Comparison of ENCODE assay signal across 1 cellular context in genomic region chr17:81199482-81199830, GRCh38.
TF ChIP-seq lines count a peak whose summit lies in the region.

No MANE protein-coding gene starts in this region.

TF ChIP-seq in HepG2, 621 proteins besides CTCF, POLR2A, EP300 and RAD21:
- TF ChIP-seq AGO2 (optimal IDR thresholded peaks at IDR 0.05; ENCODE audit: low read depth, low read length) (peak; percentile 18), TOPORS (CRISPR knock-in tag; IDR thresholded peaks at IDR 0.05) (no peak), BORCS8-MEF2B (CRISPR knock-in tag; IDR thresholded peaks at IDR 0.05) (no peak), RNF219 (CRISPR knock-in tag; IDR thresholded peaks at IDR 0.05) (no peak), DNMT1 (CRISPR knock-in tag; IDR thresholded peaks at IDR 0.05) (0 out of 2 replicates have a peak, but pooled peaks have one; percentile 54), SPEN (CRISPR knock-in tag; IDR thresholded peaks at IDR 0.05; ENCODE audit: low read depth) (no peak)
- TF ChIP-seq, protein P1, sequence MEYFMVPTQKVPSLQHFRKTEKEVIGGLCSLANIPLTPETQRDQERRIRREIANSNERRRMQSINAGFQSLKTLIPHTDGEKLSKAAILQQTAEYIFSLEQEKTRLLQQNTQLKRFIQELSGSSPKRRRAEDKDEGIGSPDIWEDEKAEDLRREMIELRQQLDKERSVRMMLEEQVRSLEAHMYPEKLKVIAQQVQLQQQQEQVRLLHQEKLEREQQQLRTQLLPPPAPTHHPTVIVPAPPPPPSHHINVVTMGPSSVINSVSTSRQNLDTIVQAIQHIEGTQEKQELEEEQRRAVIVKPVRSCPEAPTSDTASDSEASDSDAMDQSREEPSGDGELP (IDR thresholded peaks at IDR 0.05; ENCODE audit: borderline replicate concordance, low read depth), result no peak
- TF ChIP-seq, protein P2, sequence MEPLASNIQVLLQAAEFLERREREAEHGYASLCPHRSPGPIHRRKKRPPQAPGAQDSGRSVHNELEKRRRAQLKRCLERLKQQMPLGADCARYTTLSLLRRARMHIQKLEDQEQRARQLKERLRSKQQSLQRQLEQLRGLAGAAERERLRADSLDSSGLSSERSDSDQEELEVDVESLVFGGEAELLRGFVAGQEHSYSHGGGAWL (CRISPR knock-in tag; IDR thresholded peaks at IDR 0.05), result 0 out of 2 replicates have a peak, but pooled peaks have one; percentile 41
TF ChIP-seq in HepG2: peak in this region for 3.
